Comparison of ENCODE assay signal across 26 cellular contexts in the genomic region with DNA sequence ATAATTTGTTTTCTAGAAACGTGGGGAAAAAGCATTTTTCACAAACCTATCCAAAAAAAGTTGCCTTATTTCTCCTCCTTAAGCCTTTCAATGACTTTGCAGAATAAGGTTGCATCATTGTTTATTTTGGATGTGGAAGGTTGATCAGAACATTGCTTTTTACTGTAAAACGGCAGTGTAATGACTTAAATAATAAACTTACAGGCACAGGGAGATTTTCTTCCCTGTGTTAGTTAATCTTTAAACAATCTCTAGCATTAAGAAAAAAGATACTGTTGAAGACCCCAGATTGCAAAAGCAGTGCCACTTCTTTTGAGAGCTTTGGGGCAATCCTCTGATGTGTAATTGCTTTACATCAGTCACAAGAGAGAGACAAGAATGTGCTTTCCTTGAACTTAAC.
DNase-seq lines count a peak whose midpoint lies in the region; ATAC-seq and TF ChIP-seq lines count a peak whose summit lies in the region.
"Had no signal": no experiment of that assay in that cellular context is flagged by ENCODE, and none has a peak within 500 bp of the region (broad histone marks: within the 10 kb centered on the region; RNA-seq: fewer than 3 reads in every experiment).

No MANE protein-coding gene starts in this region.

- no peak for TF ChIP-seq CTCF in endodermal cell (conservative IDR thresholded peaks at IDR 0.05)
- no peak for TF ChIP-seq CTCF in nephron (IDR thresholded peaks at IDR 0.05; ENCODE audit: unreplicated experiment in 3 of 3)
- TF ChIP-seq CTCF in OCI-LY7 (conservative IDR thresholded peaks at IDR 0.05; ENCODE audit: low read length): no peak

- no peak overlapping the region for H3K9ac ChIP-seq in endodermal cell (ENCODE audit: extremely low read depth, low read length, poor library complexity, severe bottlenecking)

- H3K4me3 Mint-ChIP-seq in endodermal cell: no peak overlapping the region
- H3K4me3 Mint-ChIP-seq in nephron: no peak overlapping the region
- H3K4me3 Mint-ChIP-seq: activated CD4-positive, alpha-beta memory T cell treated with anti-CD3 and anti-CD28 coated beads, Interleukin-2, amount 10 ng/mL, durations not matched to agents 7 days and 5 days; activated naive CD8-positive, alpha-beta T cell treated with anti-CD3 and anti-CD28 coated beads, Interleukin-2, amount 50 U/mL, for 24 hours had no signal

- peaks cover 13% of the 10 kb centered on the region for H3K4me1 Mint-ChIP-seq in endodermal cell
- peaks cover 12% of the 10 kb centered on the region for H3K4me1 Mint-ChIP-seq in nephron
- H3K4me1 Mint-ChIP-seq: activated CD4-positive, alpha-beta memory T cell treated with anti-CD3 and anti-CD28 coated beads, Interleukin-2, amount 10 ng/mL, durations not matched to agents 7 days and 5 days; activated naive CD8-positive, alpha-beta T cell treated with anti-CD3 and anti-CD28 coated beads, Interleukin-2, amount 50 U/mL, for 24 hours had no signal

- no peaks in the 10 kb centered on the region for H3K9me3 Mint-ChIP-seq in endodermal cell
- H3K9me3 Mint-ChIP-seq in nephron: no peaks in the 10 kb centered on the region
- H3K9me3 Mint-ChIP-seq: activated CD4-positive, alpha-beta memory T cell treated with anti-CD3 and anti-CD28 coated beads, Interleukin-2, amount 10 ng/mL, durations not matched to agents 7 days and 5 days; activated naive CD8-positive, alpha-beta T cell treated with anti-CD3 and anti-CD28 coated beads, Interleukin-2, amount 50 U/mL, for 24 hours had no signal

- POLR2A ChIA-PET in OCI-LY7 (lab: Charles Lee): no interaction called here

- peak overlapping the region; percentile 80 for H3K27ac ChIP-seq in ACC112 (ENCODE audit: low read depth, low read length)
- no peak overlapping the region for H3K27ac ChIP-seq in endodermal cell (ENCODE audit: low read depth, low read length)
- H3K27ac ChIP-seq in OCI-LY7 (ENCODE audit: low read depth, low read length, poor library complexity, severe bottlenecking): no peak overlapping the region
- H3K27ac ChIP-seq: C4-2B, gastrocnemius medialis, lower lobe of right lung, neutrophil, tibial artery had no signal

- no peaks in the 10 kb centered on the region for H3K27me3 Mint-ChIP-seq in endodermal cell (ENCODE audit: insufficient read depth)
- no peaks in the 10 kb centered on the region for H3K27me3 Mint-ChIP-seq in nephron (ENCODE audit: low read depth)
- H3K27me3 Mint-ChIP-seq: activated CD4-positive, alpha-beta memory T cell treated with anti-CD3 and anti-CD28 coated beads, Interleukin-2, amount 10 ng/mL, durations not matched to agents 7 days and 5 days; activated naive CD8-positive, alpha-beta T cell treated with anti-CD3 and anti-CD28 coated beads, Interleukin-2, amount 50 U/mL, for 24 hours had no signal

- WGBS in endodermal cell (ENCODE audit: insufficient coverage in 1 of 2, insufficient read length in 1 of 2), 2 experiments: 57% methylated on average over 1 of the region's 2 CpGs; no CpG with 5 or more reads in 1 of the 2 experiments

- H3K9me3 ChIP-seq in endodermal cell (ENCODE audit: control insufficient read depth, low read length) (no peaks in the 10 kb centered on the region), OCI-LY7 (ENCODE audit: low read length) (no peaks in the 10 kb centered on the region)
- H3K9me3 ChIP-seq: gastrocnemius medialis, lower lobe of right lung, neutrophil, tibial artery had no signal

- H2AFZ ChIP-seq in ACC112 (ENCODE audit: low read length, unreplicated experiment) (peak overlapping the region; percentile 50), OCI-LY7 (ENCODE audit: low read length) (no peak overlapping the region)

- peaks cover 21% of the 10 kb centered on the region for H3K36me3 Mint-ChIP-seq in endodermal cell (ENCODE audit: low read depth)
- peaks cover 8% of the 10 kb centered on the region for H3K36me3 Mint-ChIP-seq in nephron (ENCODE audit: low read depth)

- H3K36me3 ChIP-seq in ACC112 (ENCODE audit: insufficient read depth, low read length) (no peaks in the 10 kb centered on the region), endodermal cell (ENCODE audit: control insufficient read depth, insufficient read depth, low read length) (no peaks in the 10 kb centered on the region), OCI-LY7 (ENCODE audit: insufficient read depth, low read length) (peaks cover 23% of the 10 kb centered on the region)
- H3K36me3 ChIP-seq: gastrocnemius medialis, lower lobe of right lung, neutrophil, tibial artery had no signal

- H3K27ac Mint-ChIP-seq in endodermal cell (peak overlapping the region; percentile 12), nephron (peak overlapping the region in 2 of 3 experiments; percentile 61 to 76)
- H3K27ac Mint-ChIP-seq: activated CD4-positive, alpha-beta memory T cell treated with anti-CD3 and anti-CD28 coated beads, Interleukin-2, amount 10 ng/mL, durations not matched to agents 7 days and 5 days; activated naive CD8-positive, alpha-beta T cell treated with anti-CD3 and anti-CD28 coated beads, Interleukin-2, amount 50 U/mL, for 24 hours had no signal

- BruUV-seq in OCI-LY7 (replicated peaks; lab: Mats Ljungman, UMichigan): no TSS peak

- DNase-seq in NCI-H460 (ENCODE audit: extremely low read depth, low read depth) (peak; percentile 42), endodermal cell (no peak), ACHN (no peak), OCI-LY7 (ENCODE audit: low spot score) (no peak)
- DNase-seq: activated CD4-positive, alpha-beta memory T cell treated with anti-CD3 and anti-CD28 coated beads, Interleukin-2, amount 10 ng/mL, durations not matched to agents 7 days and 5 days; activated CD4-positive, CD25-positive, alpha-beta regulatory T cell; activated effector memory CD4-positive, alpha-beta T cell treated with anti-CD3 and anti-CD28 coated beads, Interleukin-2, amount 50 U/mL, for 16 hours; activated naive CD8-positive, alpha-beta T cell treated with anti-CD3 and anti-CD28 coated beads, Interleukin-2, amount 50 U/mL, for 24 hours; activated T-cell treated with anti-CD3 and anti-CD28 coated beads for 4 hours; gastrocnemius medialis; H7; KG1; kidney; lower lobe of right lung; NCI-H1694; NCI-H526 treated with DMSO at 0.1 percent for 48 hours; small intestine; stimulated activated naive CD4-positive, alpha-beta T cell treated with Interleukin-2 at 50 U/mL for 16 hours; SW 1271; tibial artery had no signal

- H3K4me1 ChIP-seq in ACC112 (ENCODE audit: control insufficient read depth, insufficient read depth, low read length, unreplicated experiment) (peaks cover 34% of the 10 kb centered on the region), endodermal cell (ENCODE audit: control insufficient read depth, insufficient read depth, low read length) (no peaks in the 10 kb centered on the region), OCI-LY7 (ENCODE audit: insufficient read depth, low read length, poor library complexity, severe bottlenecking) (no peaks in the 10 kb centered on the region)
- H3K4me1 ChIP-seq: gastrocnemius medialis, lower lobe of right lung, tibial artery had no signal

- CTCF ChIA-PET in OCI-LY7 (lab: Charles Lee; ENCODE audit: unreplicated experiment): no interaction called here

- in situ Hi-C loops in ACHN (cut with HindIII; ENCODE audit: low pct_ligation_motif_present, low pct_unique_long_range_greater_than_20kb, low sequenced_read_pairs): no loop called here

- H3K79me2 ChIP-seq in ACC112 (ENCODE audit: control insufficient read depth, insufficient read depth, low read length, unreplicated experiment): no peaks in the 10 kb centered on the region
- no peaks in the 10 kb centered on the region for H3K79me2 ChIP-seq in OCI-LY7 (ENCODE audit: insufficient read depth, low read depth, low read length)

- H3K4me2 ChIP-seq in OCI-LY7 (ENCODE audit: low read length): no peak overlapping the region

- H3K9me2 ChIP-seq in OCI-LY7 (ENCODE audit: insufficient read depth, low read length): no peaks in the 10 kb centered on the region

- H4K20me1 ChIP-seq in OCI-LY7 (ENCODE audit: insufficient read depth, low read length): no peaks in the 10 kb centered on the region

- H3K27me3 ChIP-seq in ACC112 (ENCODE audit: insufficient read depth, low read length): no peaks in the 10 kb centered on the region
- no peaks in the 10 kb centered on the region for H3K27me3 ChIP-seq in endodermal cell (ENCODE audit: control insufficient read depth, insufficient read depth, low read length, poor library complexity, severe bottlenecking)
- H3K27me3 ChIP-seq: gastrocnemius medialis, neutrophil, tibial artery had no signal

- intact Hi-C loops in OCI-LY7 (cut with micrococcal nuclease; ENCODE audit: unreplicated experiment): no loop called here

- H3K4me3 ChIP-seq in ACC112 (ENCODE audit: low read depth, low read length) (0 out of 2 replicates have a peak overlapping the region, but pooled peaks have one; percentile 25), endodermal cell (ENCODE audit: low read length) (no peak overlapping the region), OCI-LY7 (ENCODE audit: low read depth, low read length, poor library complexity, severe bottlenecking) (no peak overlapping the region)
- H3K4me3 ChIP-seq: gastrocnemius medialis, lower lobe of right lung, tibial artery had no signal

- ATAC-seq in HG03442 (IDR thresholded peaks at IDR 0.05; ENCODE audit: unreplicated experiment) (no peak), GM21381 (IDR thresholded peaks at IDR 0.05; ENCODE audit: unreplicated experiment) (no peak)
- ATAC-seq: activated naive CD8-positive, alpha-beta T cell treated with anti-CD3 and anti-CD28 coated beads, Interleukin-2, amount 50 U/mL, for 24 hours; gastrocnemius medialis; lower lobe of right lung had no signal
